In the genomic region with DNA sequence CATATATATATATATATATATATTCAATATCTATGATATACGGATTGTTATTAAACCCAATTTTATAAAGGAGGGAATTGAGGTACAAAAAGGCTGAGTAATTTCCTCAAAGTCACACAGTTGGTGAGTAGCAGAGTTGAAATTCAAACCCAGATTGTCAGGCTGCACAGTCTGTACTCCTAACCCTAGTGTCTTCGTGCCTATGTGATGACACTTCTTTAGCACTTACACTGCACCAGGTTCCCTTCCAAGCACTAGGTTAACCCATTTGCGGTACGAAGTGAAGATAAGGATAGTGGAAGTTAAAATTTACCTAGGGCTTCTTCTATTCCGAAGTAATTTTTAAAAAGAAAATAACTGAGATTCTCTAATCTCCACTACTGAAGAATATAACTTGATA, we compare ENCODE assay signal across 26 cellular contexts.
"Had no signal": no experiment of that assay in that cellular context is flagged by ENCODE, and none has a peak within 500 bp of the region (broad histone marks: within the 10 kb centered on the region; RNA-seq: fewer than 3 reads in every experiment).

No MANE protein-coding gene starts in this region.

- ATAC-seq: stimulated activated effector memory CD8-positive, alpha-beta T cell treated with anti-CD3 and anti-CD28 coated beads, Interleukin-12 subunit alpha, Interleukin-12 subunit beta, amount 100 ng/mL, for 72 hours; stimulated activated memory B cell treated with anti-CD40 and anti-IgM and Interleukin-4, amounts not matched to agents 10 μg/mL and 1 μg/mL and 100 μg/mL, for 72 hours; stimulated activated naive B cell treated with anti-CD40 and anti-IgM and Interleukin-4, amounts not matched to agents 10 μg/mL and 1 μg/mL and 100 μg/mL, for 72 hours; stimulated activated naive CD8-positive, alpha-beta T cell treated with anti-CD3 and anti-CD28 coated beads, Interleukin-15, amount 100 ng/mL, for 72 hours; stimulated activated naive CD8-positive, alpha-beta T cell treated with anti-CD3 and anti-CD28 coated beads, Interleukin-15, Interleukin-2, amounts not matched to agents 100 U/mL and 50 U/mL, for 24 hours; upper lobe of right lung had no signal

- H3K4me1 ChIP-seq: stomach, suprapubic skin, testis, thyroid gland, tibial artery, tibial nerve, transverse colon, upper lobe of left lung, upper lobe of right lung, uterus, vagina had no signal

- H3K27ac ChIP-seq: stomach, suprapubic skin, testis, thoracic aorta, thyroid gland, tibial artery, tibial nerve, transverse colon, upper lobe of left lung, upper lobe of right lung, uterus, vagina had no signal

- FAIRE-seq: urothelium cell line had no signal

- DNase-seq: stimulated activated CD4-positive, alpha-beta T cell treated with anti-CD3 and anti-CD28 coated beads, Interleukin-2, amount 100 ng/mL, for 48 hours; stimulated activated CD4-positive, alpha-beta T cell treated with anti-CD3 and anti-CD28 coated beads, Interleukin-4, amount 100 ng/mL, for 1 hour; stimulated activated CD4-positive, alpha-beta T cell treated with anti-CD3 and anti-CD28 coated beads, Interleukin-4, amount 100 ng/mL, for 24 hours; stimulated activated CD4-positive, alpha-beta T cell treated with anti-CD3 and anti-CD28 coated beads, Interleukin-4, amount 100 ng/mL, for 4 hours; stimulated activated CD8-positive, alpha-beta memory T cell treated with anti-CD3 and anti-CD28 coated beads, Interleukin-4, amount 100 ng/mL, for 48 hours; stimulated activated naive B cell treated with anti-CD40 and anti-IgM and Interleukin-4, amounts not matched to agents 10 μg/mL and 1 μg/mL and 100 μg/mL, for 72 hours; stimulated activated naive CD4-positive, alpha-beta T cell; stimulated activated naive CD4-positive, alpha-beta T cell treated with Interleukin-2 at 50 U/mL for 16 hours; stimulated activated naive CD8-positive, alpha-beta T cell treated with anti-CD3 and anti-CD28 coated beads, Interleukin-15, amount 100 ng/mL, for 72 hours; stimulated activated naive CD8-positive, alpha-beta T cell treated with anti-CD3 and anti-CD28 coated beads, Interleukin-15, Interleukin-2, amounts not matched to agents 100 U/mL and 50 U/mL, for 24 hours; stomach; substantia nigra; testis; thyroid gland; tibial artery; transverse colon; upper lobe of left lung; upper lobe of right lung; uterus had no signal

- H3K27me3 ChIP-seq: stomach, suprapubic skin, testis, thyroid gland, tibial artery, tibial nerve, transverse colon, upper lobe of left lung, upper lobe of right lung, uterus, vagina had no signal

- H3K36me3 ChIP-seq: stomach, suprapubic skin, thoracic aorta, thyroid gland, tibial artery, tibial nerve, transverse colon, upper lobe of left lung, upper lobe of right lung, uterus, vagina had no signal

- H3K9me3 ChIP-seq: stomach, suprapubic skin, testis, thoracic aorta, thyroid gland, tibial artery, tibial nerve, transverse colon, upper lobe of left lung, upper lobe of right lung, uterus, vagina had no signal

- H3K4me3 ChIP-seq: stomach, suprapubic skin, testis, thoracic aorta, thyroid gland, tibial artery, tibial nerve, transverse colon, upper lobe of left lung, upper lobe of right lung, uterus, vagina had no signal
